8 cellular contexts compared by ENCODE assay signal in genomic region chr6:81605526-81605925, GRCh38.
"Had no signal": no experiment of that assay in that cellular context is flagged by ENCODE, and none has a peak within 500 bp of the region (broad histone marks: within the 10 kb centered on the region; RNA-seq: fewer than 3 reads in every experiment).

No MANE protein-coding gene starts in this region.

- H3K4me3 ChIP-seq: GM12878 had no signal

- DNase-seq: GDM1, GF-D8 had no signal

- FAIRE-seq: G401.6, GM12878, GM12891, GM12892, GM18507, GM19239 had no signal

- ATAC-seq: GM12878 had no signal
